27 cellular contexts compared by ENCODE assay signal in the genomic region with DNA sequence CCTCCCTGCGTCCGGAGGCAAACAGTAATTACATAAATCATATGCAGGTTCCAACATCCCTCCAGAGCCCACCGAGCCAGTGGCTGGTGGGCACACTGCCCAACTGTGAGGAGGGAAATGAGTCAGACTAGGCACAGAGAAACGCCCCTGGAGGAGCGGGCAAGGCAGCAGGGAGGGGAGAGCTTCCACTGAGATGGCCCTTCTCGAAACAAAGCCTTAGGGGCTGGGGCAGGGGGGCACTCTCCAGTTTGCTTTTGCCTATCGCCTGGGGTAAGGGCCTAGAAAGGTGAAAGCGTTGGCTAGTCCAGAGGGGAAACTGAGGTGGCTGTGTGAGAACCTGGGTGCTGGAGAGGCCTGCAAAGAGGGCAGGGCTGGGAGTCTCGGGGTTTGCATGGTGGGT.
"Had no signal": no experiment of that assay in that cellular context is flagged by ENCODE, and none has a peak within 500 bp of the region (broad histone marks: within the 10 kb centered on the region; RNA-seq: fewer than 3 reads in every experiment).

No MANE protein-coding gene starts in this region.

- H3K36me3 ChIP-seq: ascending aorta, cardiac muscle cell, SJCRH30 had no signal

- H3K27ac ChIP-seq: ascending aorta, cardiac muscle cell, KMS-11, SJCRH30 had no signal

- DNase-seq: activated CD4-positive, alpha-beta T cell treated with anti-CD3 and anti-CD28 coated beads, Interleukin-2, amount 10 ng/mL, durations not matched to agents 24 days and 14 days; activated CD4-positive, alpha-beta T cell treated with anti-CD3 and anti-CD28 coated beads, Interleukin-2, amount 50 U/mL, for 4 hours; activated CD8-positive, alpha-beta T cell treated with anti-CD3 and anti-CD28 coated beads for 36 hours; activated gamma-delta T cell; activated naive CD8-positive, alpha-beta T cell treated with anti-CD3 and anti-CD28 coated beads, Interleukin-2, amount 10 ng/mL, durations not matched to agents 7 days and 5 days; activated T-cell treated with anti-CD3 and anti-CD28 coated beads, Interleukin-2, amount 50 U/mL, for 1 hour; amygdala; MM.1S; MV-4-11; NCI-H1092; NCI-H1436 treated with DMSO at 0.1 percent for 48 hours; NCI-H1694 treated with DMSO at 0.1 percent for 48 hours; NCI-H2029; NCI-H345; NCI-H524 treated with DMSO at 0.1 percent for 48 hours; SHP77; SJCRH30; SK-N-SH had no signal

- ATAC-seq: activated CD8-positive, alpha-beta T cell treated with anti-CD3 and anti-CD28 coated beads for 36 hours; Panc1 had no signal

- H3K4me3 Mint-ChIP-seq: activated CD4-positive, alpha-beta T cell treated with anti-CD3 and anti-CD28 coated beads, Interleukin-2, amount 10 ng/mL, durations not matched to agents 24 days and 14 days; activated CD8-positive, alpha-beta T cell treated with anti-CD3 and anti-CD28 coated beads for 36 hours; activated naive CD4-positive, alpha-beta T cell treated with anti-CD3 and anti-CD28 coated beads, Interleukin-2, amount 50 U/mL, for 24 hours; activated naive CD8-positive, alpha-beta T cell treated with anti-CD3 and anti-CD28 coated beads, Interleukin-2, amount 10 ng/mL, durations not matched to agents 7 days and 5 days; T-helper 1 cell treated with Interleukin-12 subunit alpha and Interleukin-12 subunit beta and Interleukin-4 antibody, amounts not matched to agents 30 μg/mL and 1 μg/mL, for 36 hours; T-helper 2 cell treated with Interferon-gamma antibody and Interleukin-4, amounts not matched to agents 5 μg/mL and 100 μg/mL, for 36 hours had no signal

- H3K27me3 ChIP-seq: ascending aorta, cardiac muscle cell, SJCRH30 had no signal

- H3K4me2 ChIP-seq: KMS-11, SK-N-SH had no signal

- H3K4me1 ChIP-seq: ascending aorta had no signal

- H3K27ac Mint-ChIP-seq: activated CD4-positive, alpha-beta T cell treated with anti-CD3 and anti-CD28 coated beads, Interleukin-2, amount 10 ng/mL, durations not matched to agents 24 days and 14 days; activated CD8-positive, alpha-beta T cell treated with anti-CD3 and anti-CD28 coated beads for 36 hours; activated naive CD4-positive, alpha-beta T cell treated with anti-CD3 and anti-CD28 coated beads, Interleukin-2, amount 50 U/mL, for 24 hours; activated naive CD8-positive, alpha-beta T cell treated with anti-CD3 and anti-CD28 coated beads, Interleukin-2, amount 10 ng/mL, durations not matched to agents 7 days and 5 days; activated T-helper 2 cell treated with anti-CD3 and anti-CD28 coated beads, Interferon-gamma antibody, Interleukin-2, Interleukin-4, amounts not matched to agents 10 μg/mL and 5 μg/mL and 100 μg/mL, durations not matched to agents 14 hours and 24 hours and 36 hours; T-helper 1 cell treated with Interleukin-12 subunit alpha and Interleukin-12 subunit beta and Interleukin-4 antibody, amounts not matched to agents 30 μg/mL and 1 μg/mL, for 36 hours; T-helper 2 cell treated with Interferon-gamma antibody and Interleukin-4, amounts not matched to agents 5 μg/mL and 100 μg/mL, for 36 hours had no signal

- H3K4me3 ChIP-seq: ascending aorta, cardiac muscle cell, SJCRH30 had no signal

- H3K36me3 Mint-ChIP-seq: activated naive CD4-positive, alpha-beta T cell treated with anti-CD3 and anti-CD28 coated beads, Interleukin-2, amount 50 U/mL, for 24 hours; activated naive CD8-positive, alpha-beta T cell treated with anti-CD3 and anti-CD28 coated beads, Interleukin-2, amount 10 ng/mL, durations not matched to agents 7 days and 5 days had no signal

- FAIRE-seq: TTC549 had no signal

- H3K9me3 Mint-ChIP-seq: activated CD4-positive, alpha-beta T cell treated with anti-CD3 and anti-CD28 coated beads, Interleukin-2, amount 10 ng/mL, durations not matched to agents 24 days and 14 days; activated CD8-positive, alpha-beta T cell treated with anti-CD3 and anti-CD28 coated beads for 36 hours; activated naive CD4-positive, alpha-beta T cell treated with anti-CD3 and anti-CD28 coated beads, Interleukin-2, amount 50 U/mL, for 24 hours; activated naive CD8-positive, alpha-beta T cell treated with anti-CD3 and anti-CD28 coated beads, Interleukin-2, amount 10 ng/mL, durations not matched to agents 7 days and 5 days; activated T-helper 2 cell treated with anti-CD3 and anti-CD28 coated beads, Interferon-gamma antibody, Interleukin-2, Interleukin-4, amounts not matched to agents 10 μg/mL and 5 μg/mL and 100 μg/mL, durations not matched to agents 14 hours and 24 hours and 36 hours; T-helper 1 cell treated with Interleukin-12 subunit alpha and Interleukin-12 subunit beta and Interleukin-4 antibody, amounts not matched to agents 30 μg/mL and 1 μg/mL, for 36 hours; T-helper 2 cell treated with Interferon-gamma antibody and Interleukin-4, amounts not matched to agents 5 μg/mL and 100 μg/mL, for 36 hours had no signal

- H3K9me3 ChIP-seq: ascending aorta, SK-N-SH had no signal

- H3K4me1 Mint-ChIP-seq: activated CD4-positive, alpha-beta T cell treated with anti-CD3 and anti-CD28 coated beads, Interleukin-2, amount 10 ng/mL, durations not matched to agents 24 days and 14 days; activated naive CD4-positive, alpha-beta T cell treated with anti-CD3 and anti-CD28 coated beads, Interleukin-2, amount 50 U/mL, for 24 hours; activated naive CD8-positive, alpha-beta T cell treated with anti-CD3 and anti-CD28 coated beads, Interleukin-2, amount 10 ng/mL, durations not matched to agents 7 days and 5 days had no signal

- H3K27me3 Mint-ChIP-seq: activated naive CD4-positive, alpha-beta T cell treated with anti-CD3 and anti-CD28 coated beads, Interleukin-2, amount 50 U/mL, for 24 hours; activated naive CD8-positive, alpha-beta T cell treated with anti-CD3 and anti-CD28 coated beads, Interleukin-2, amount 10 ng/mL, durations not matched to agents 7 days and 5 days had no signal

- H3K9ac ChIP-seq: KMS-11, SK-N-SH had no signal
